Comparison of ENCODE assay signal across 14 cellular contexts in genomic region chr10:112783653-112784426, GRCh38.
DNase-seq lines count a peak whose midpoint lies in the region; ATAC-seq and TF ChIP-seq lines count a peak whose summit lies in the region.
"Had no signal": no experiment of that assay in that cellular context is flagged by ENCODE, and none has a peak within 500 bp of the region (broad histone marks: within the 10 kb centered on the region; RNA-seq: fewer than 3 reads in every experiment).

No MANE protein-coding gene starts in this region.

- DNase-seq in NCI-H146 (lab: John Stamatoyannopoulos, UW) = peak; percentile 55
- no peak for DNase-seq in NCI-H146 treated with DMSO at 0.1 percent for 48 hours (lab: John Stamatoyannopoulos, UW; ENCODE audit: unreplicated experiment)
- peak; percentile 79 for DNase-seq in NCI-H69 (lab: John Stamatoyannopoulos, UW)
- DNase-seq in heart right ventricle = peak; percentile 7 to 18
- peak; percentile 12 for DNase-seq in renal cortical epithelial cell (ENCODE audit: low read depth)
- DNase-seq in activated naive CD4-positive, alpha-beta T cell treated with Interleukin-2 at 50 U/mL for 16 hours = no peak
- DNase-seq in hepatic stellate cell (ENCODE audit: low spot score) = no peak
- DNase-seq in midbrain (lab: John Stamatoyannopoulos, UW) = no peak
- DNase-seq: activated naive CD8-positive, alpha-beta T cell treated with anti-CD3 and anti-CD28 coated beads for 36 hours; NCI-H446 treated with DMSO at 0.1 percent for 48 hours; stimulated activated CD4-positive, alpha-beta T cell treated with anti-CD3 and anti-CD28 coated beads, Interleukin-15, amount 100 ng/mL, for 24 hours had no signal

- H3K27ac ChIP-seq in heart right ventricle = peak overlapping the region in 2 of 10 donors; percentile 0 to 13
- H3K27ac ChIP-seq: coronary artery, KMS-11, vagina had no signal

- peaks cover 0 to 5% (median 0%) of the 10 kb centered on the region in 11 donors for H3K9me3 ChIP-seq in heart right ventricle
- H3K9me3 ChIP-seq: vagina had no signal

- H3K36me3 ChIP-seq in heart right ventricle = no peaks in the 10 kb centered on the region
- H3K36me3 ChIP-seq: vagina had no signal

- 70 to 75% methylated on average over 17 of the region's 17 CpGs for WGBS in heart right ventricle, 2 donors

- H3K4me3 ChIP-seq in heart right ventricle = no peak overlapping the region
- H3K4me3 ChIP-seq: coronary artery, vagina had no signal

- H3K27me3 ChIP-seq in heart right ventricle = no peaks in the 10 kb centered on the region
- H3K27me3 ChIP-seq: vagina had no signal

- no peaks in the 10 kb centered on the region for H3K4me1 ChIP-seq in heart right ventricle

- no peak for TF ChIP-seq CTCF in heart right ventricle (IDR thresholded peaks at IDR 0.05)

- ATAC-seq in heart right ventricle = peak in 3 of 8 donors; percentile 40 to 59 (median 40)

- intact Hi-C loops in heart right ventricle (cut with DNase I) = no loop called here

Comparison
In these comparisons a context has a peak if more than half of its experiments do, and no peak if none do; other contexts are left out.
1. DNase-seq: peak in NCI-H146 (single experiment), NCI-H69 (single experiment), heart right ventricle (2 of 2) and renal cortical epithelial cell (single experiment); none in NCI-H146 treated with DMSO at 0.1 percent for 48 hours (single experiment), activated naive CD4-positive, alpha-beta T cell treated with Interleukin-2 at 50 U/mL for 16 hours (single experiment), hepatic stellate cell (single experiment) and midbrain (single experiment).